Comparison of ENCODE assay signal across 1 cellular context in genomic region chr6:28978137-28978491, GRCh38.
TF ChIP-seq lines count a peak whose summit lies in the region.

No MANE protein-coding gene starts in this region.

TF ChIP-seq in GM23338, 12 proteins besides CTCF, POLR2A, EP300 and RAD21:
- no peak for TF ChIP-seq ETS1 (IDR thresholded peaks at IDR 0.05)
- no peak for TF ChIP-seq NANOG (IDR thresholded peaks at IDR 0.05; ENCODE audit: borderline replicate concordance)
- TF ChIP-seq EZH2phosphoT487 (IDR thresholded peaks at IDR 0.05; ENCODE audit: unreplicated experiment) = no peak
- TF ChIP-seq EZH2 (IDR thresholded peaks at IDR 0.05; ENCODE audit: low read depth, unreplicated experiment) = no peak
- no peak for TF ChIP-seq ZNF331 (CRISPR knock-in tag; IDR thresholded peaks at IDR 0.05; ENCODE audit: low read depth)
- no peak for TF ChIP-seq CREB1 (CRISPR knock-in tag; IDR thresholded peaks at IDR 0.05; ENCODE audit: low read depth)
- no peak for TF ChIP-seq REST (IDR thresholded peaks at IDR 0.05; ENCODE audit: unreplicated experiment)
- TF ChIP-seq JUNB (IDR thresholded peaks at IDR 0.05; ENCODE audit: unreplicated experiment) = no peak
- TF ChIP-seq STAT1 (IDR thresholded peaks at IDR 0.05; ENCODE audit: unreplicated experiment) = no peak
- TF ChIP-seq ZNF462 (CRISPR knock-in tag; IDR thresholded peaks at IDR 0.05) = no peak
- no peak for TF ChIP-seq ZNF114 (CRISPR knock-in tag; IDR thresholded peaks at IDR 0.05)
- no peak for TF ChIP-seq POLR2AphosphoS5 (IDR thresholded peaks at IDR 0.05; ENCODE audit: low read depth)
